ENCODE assay signal across 9 cellular contexts in the genomic region with DNA sequence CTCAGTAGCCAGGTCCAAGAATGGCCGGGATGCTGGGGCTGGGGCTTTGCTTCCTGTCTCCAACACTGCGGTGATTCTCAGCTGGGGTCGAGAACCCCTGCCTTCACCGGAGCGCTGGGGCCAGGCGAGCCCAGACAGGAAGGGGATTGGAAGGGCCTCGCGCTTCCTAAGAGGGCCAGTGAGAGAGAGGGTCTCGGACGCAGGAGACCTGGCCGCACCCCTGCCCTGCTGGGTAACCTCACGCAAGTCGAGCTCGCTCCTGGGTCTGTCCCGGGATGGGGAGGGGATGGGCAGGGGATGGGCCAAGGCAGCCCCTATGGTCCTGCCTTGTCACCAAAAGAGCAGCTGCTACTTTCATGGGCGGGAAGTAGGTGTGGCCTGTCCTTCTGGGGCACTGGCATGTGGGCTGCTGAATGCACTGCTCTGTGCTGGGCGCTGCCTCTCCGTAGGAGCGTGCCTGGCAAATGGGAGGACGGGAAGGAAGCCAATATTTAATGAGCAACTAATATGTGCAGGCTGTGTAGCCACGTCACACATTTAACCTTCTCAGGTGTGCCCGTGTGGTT. TPM values are rescaled to one million over a fixed set of nuclear protein-coding genes. Genes with fewer than 3 reads are reported as not detected.
DNase-seq lines count a peak whose midpoint lies in the region; ATAC-seq and TF ChIP-seq lines count a peak whose summit lies in the region.
"Had no signal": no experiment of that assay in that cellular context is flagged by ENCODE, and none has a peak within 500 bp of the region (broad histone marks: within the 10 kb centered on the region; RNA-seq: fewer than 3 reads in every experiment).

No MANE protein-coding gene starts in this region.

- 28% methylated on average over 21 of the region's 22 CpGs for WGBS in hepatocyte (ENCODE audit: low lambda C conversion rate, missing lambda C conversion rate)

- TF ChIP-seq CTCF in AG09309 (IDR thresholded peaks at IDR 0.05; ENCODE audit: control insufficient read depth, insufficient read depth, low read depth, low read length, missing control alignments) (no peak), hepatocyte (IDR thresholded peaks at IDR 0.05; ENCODE audit: poor library complexity) (no peak), RWPE1 (conservative IDR thresholded peaks at IDR 0.05; ENCODE audit: low read depth) (no peak)

- H2AFZ ChIP-seq in hepatocyte: peak overlapping the region; percentile 99

- ATAC-seq in HG03460 (IDR thresholded peaks at IDR 0.05; ENCODE audit: unreplicated experiment): peak; percentile 41
- ATAC-seq in activated T-cell treated with anti-CD3 and anti-CD28 coated beads, Interleukin-2, amount 50 U/mL, for 4 hours: peak; percentile 55 to 56

- POLR2A ChIA-PET in RWPE1 (lab: Yijun Ruan, JAX; ENCODE audit: low non-redundant PET): interaction anchor here (1.1 kb wide), 1 partner anchor 9 kb away, joined by 3 read pairs; no protein-coding TSS in a partner anchor

- peaks cover 22% of the 10 kb centered on the region for H3K27me3 Mint-ChIP-seq in activated T-cell treated with anti-CD3 and anti-CD28 coated beads, Interleukin-2, amount 50 U/mL, for 4 hours (ENCODE audit: low read depth)

- peak overlapping the region; percentile 74 for H3K4me3 Mint-ChIP-seq in activated T-cell treated with anti-CD3 and anti-CD28 coated beads, Interleukin-2, amount 50 U/mL, for 4 hours

- H3K9me2 ChIP-seq in hepatocyte (replicated peaks; ENCODE audit: insufficient read depth): no peaks in the 10 kb centered on the region

- H3K27ac ChIP-seq in hepatocyte (no peak overlapping the region), skin epidermis (no peak overlapping the region), RWPE1 (no peak overlapping the region)

- DNase-seq in AG09309 (ENCODE audit: low read depth) (no peak), GM19238 (ENCODE audit: insufficient read length, low spot score) (peak; percentile 22), hepatocyte (ENCODE audit: low spot score) (peak; percentile 33), occipital lobe (lab: John Stamatoyannopoulos, UW) (no peak), RWPE1 (ENCODE audit: low spot score) (no peak)
- DNase-seq in activated T-cell treated with anti-CD3 and anti-CD28 coated beads, Interleukin-2, amount 50 U/mL, for 4 hours: no peak

- H3K4me3 ChIP-seq in AG09309 (ENCODE audit: control insufficient read depth, low read depth, low read length) (peak overlapping the region; percentile 48), hepatocyte (peak overlapping the region; percentile 67), skin epidermis (peak overlapping the region; percentile 27 to 47 (median 37))
- H3K4me3 ChIP-seq: lung had no signal

- H3K9me3 ChIP-seq in hepatocyte (ENCODE audit: low read depth): no peaks in the 10 kb centered on the region

- H3K36me3 Mint-ChIP-seq in activated T-cell treated with anti-CD3 and anti-CD28 coated beads, Interleukin-2, amount 50 U/mL, for 4 hours (ENCODE audit: insufficient read depth): no peaks in the 10 kb centered on the region

- H3K4me1 Mint-ChIP-seq in activated T-cell treated with anti-CD3 and anti-CD28 coated beads, Interleukin-2, amount 50 U/mL, for 4 hours (ENCODE audit: low read depth): peaks cover 8% of the 10 kb centered on the region

- CTCF ChIA-PET in RWPE1 (lab: Yijun Ruan, JAX): interaction anchor here (0.5 to 5.0 kb wide), 56 partner anchors 9 to 1963 kb away, joined by 3 to 93 read pairs (median 4); partner anchors contain the start of gene KCNK18

- H3K36me3 ChIP-seq in hepatocyte (replicated peaks; ENCODE audit: insufficient read depth, low read depth): no peaks in the 10 kb centered on the region

- peaks cover 4% of the 10 kb centered on the region for H3K4me1 ChIP-seq in hepatocyte (ENCODE audit: insufficient read depth)

- peaks cover 29% of the 10 kb centered on the region for H3K27me3 ChIP-seq in hepatocyte

- peaks cover 8% of the 10 kb centered on the region for H3K9me3 Mint-ChIP-seq in activated T-cell treated with anti-CD3 and anti-CD28 coated beads, Interleukin-2, amount 50 U/mL, for 4 hours

- H4K20me1 ChIP-seq in hepatocyte (ENCODE audit: insufficient read depth, poor library complexity, severe bottlenecking): no peaks in the 10 kb centered on the region

- H3K79me2 ChIP-seq in hepatocyte: no peaks in the 10 kb centered on the region

- H3K4me2 ChIP-seq in hepatocyte: peak overlapping the region; percentile 100

RNA-seq across cellular contexts. Expression of gene KCNK18, which starts 20.0 kb away (rescaled TPM):
- total RNA-seq in activated T-cell treated with anti-CD3 and anti-CD28 coated beads, Interleukin-2, amount 50 U/mL, for 4 hours: not detected
- total RNA-seq in hepatocyte: not detected in 2 replicates
- polyA plus RNA-seq in hepatocyte: not detected in 2 replicates
- total RNA-seq in occipital lobe: not detected
- total RNA-seq: lung had no signal
- polyA plus RNA-seq: lung had no signal

RNA-seq across cellular contexts. Expression of gene SLC18A2, which starts 23.6 kb away (rescaled TPM):
- under 1 TPM; 0.05 to 0.19 (median 0.18) TPM for total RNA-seq in activated T-cell treated with anti-CD3 and anti-CD28 coated beads, Interleukin-2, amount 50 U/mL, for 4 hours
- total RNA-seq in hepatocyte (0.76 and 1.3 TPM in 2 replicates), occipital lobe (not detected)
- polyA plus RNA-seq in hepatocyte: 0.84 and 1.6 TPM in 2 replicates

Comparison
In these comparisons a context has a peak if more than half of its experiments do, and no peak if none do; other contexts are left out.
1. DNase-seq: peak in GM19238 (single experiment) and hepatocyte (single experiment); none in AG09309 (single experiment), activated T-cell treated with anti-CD3 and anti-CD28 coated beads, Interleukin-2, amount 50 U/mL, for 4 hours (single experiment), occipital lobe (single experiment) and RWPE1 (single experiment).
2. Peak in every context shown above with its lines, with median percentiles within 50 percentile points of each other: H3K4me3 ChIP-seq.